Comparison of ENCODE assay signal across 19 cellular contexts in the genomic region with DNA sequence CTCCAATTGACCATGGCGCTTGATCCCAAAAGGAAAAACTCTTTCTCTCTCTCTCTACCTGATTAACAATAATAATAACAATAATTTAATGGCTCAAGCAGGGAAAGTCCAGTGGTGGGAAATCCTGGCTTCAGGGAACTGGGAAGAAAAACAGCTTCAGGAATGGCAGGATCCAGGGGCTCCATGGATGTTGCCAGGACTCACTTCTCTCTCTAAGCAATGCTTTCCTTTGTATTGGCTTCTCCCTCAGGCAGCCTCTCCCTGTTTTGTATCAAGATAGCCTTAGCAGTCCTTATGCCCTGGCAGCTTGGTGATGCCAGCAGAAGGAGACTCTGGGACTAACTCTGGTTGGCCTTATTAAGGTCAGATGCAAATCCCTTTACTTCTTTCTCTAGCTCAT. TPM values are rescaled to one million over a fixed set of nuclear protein-coding genes. Genes with fewer than 3 reads are reported as not detected.
DNase-seq lines count a peak whose midpoint lies in the region; ATAC-seq, FAIRE-seq and TF ChIP-seq lines count a peak whose summit lies in the region.
"Had no signal": no experiment of that assay in that cellular context is flagged by ENCODE, and none has a peak within 500 bp of the region (broad histone marks: within the 10 kb centered on the region; RNA-seq: fewer than 3 reads in every experiment).

No MANE protein-coding gene starts in this region.

- H3K4me3 Mint-ChIP-seq in osteocyte (ENCODE audit: unreplicated experiment) (no peak overlapping the region), HFFc6 (no peak overlapping the region)

- H3K4me3 ChIP-seq in HepG2 (replicated peaks in 1 of 3; ENCODE audit: insufficient read depth in 1 of 3, low read depth in 2 of 3, low read length in 3 of 3) (no peak overlapping the region), right lobe of liver (no peak overlapping the region), coronary artery (no peak overlapping the region)
- H3K4me3 ChIP-seq: Peyer's patch had no signal

- H3K36me3 Mint-ChIP-seq in osteocyte (ENCODE audit: unreplicated experiment) (no peaks in the 10 kb centered on the region), HFFc6 (ENCODE audit: low read depth) (peaks cover 12% of the 10 kb centered on the region)

- no peak for TF ChIP-seq POLR2A in HepG2 (IDR thresholded peaks at IDR 0.05; ENCODE audit: insufficient read depth in 1 of 2, low read depth in 2 of 2, low read length in 2 of 2)
- TF ChIP-seq POLR2A in right lobe of liver (IDR thresholded peaks at IDR 0.05): no peak

- TF ChIP-seq EP300 in HepG2 (IDR thresholded peaks at IDR 0.05; ENCODE audit: low read depth in 2 of 2, low read length in 2 of 2) (no peak), HepG2 (CRISPR knock-in tag; IDR thresholded peaks at IDR 0.05; ENCODE audit: borderline replicate concordance) (no peak)

- DNase-seq in HepG2 (ENCODE audit: low spot score) (no peak), right lobe of liver (no peak), coronary artery (ENCODE audit: low spot score) (no peak), osteocyte (ENCODE audit: extremely low spot score, unreplicated experiment) (no peak), HFFc6 (no peak), SIG-M5 (lab: John Stamatoyannopoulos, UW) (no peak)
- DNase-seq: Calu3, Kasumi-1, NCI-H1105 treated with DMSO at 0.1 percent for 48 hours, NCI-H187, NCI-H774, Peyer's patch, SHP77 had no signal

- H3K9ac ChIP-seq in HepG2 (ENCODE audit: insufficient read depth, low read depth, low read length): no peak overlapping the region

- POLR2A ChIA-PET in HepG2 (lab: Yijun Ruan, JAX): interaction anchor here (0.7 kb wide), 1 partner anchor 23 kb away, joined by 3 read pairs; no protein-coding TSS in a partner anchor

- CTCF ChIA-PET in HepG2 (lab: Yijun Ruan, JAX; ENCODE audit: low intra/inter-chr PET ratio, low total read pairs): no interaction called here

- intact Hi-C loops in HepG2 (cut with micrococcal nuclease; ENCODE audit: unreplicated experiment) (no loop called here), right lobe of liver (cut with DNase I) (no loop called here)

- WGBS in HepG2 (ENCODE audit: low lambda C conversion rate): 91% methylated on average over 1 of the region's 1 CpG
- WGBS in right lobe of liver (ENCODE audit: insufficient coverage, low coverage, low lambda C conversion rate, missing lambda C conversion rate): 100% methylated on average over 1 of the region's 1 CpG

- no peak overlapping the region for H3K4me2 ChIP-seq in HepG2 (ENCODE audit: low read depth, low read length)

- H3K4me1 Mint-ChIP-seq in osteocyte (ENCODE audit: unreplicated experiment) (peaks cover 83% of the 10 kb centered on the region), HFFc6 (ENCODE audit: low read depth) (peaks cover 54% of the 10 kb centered on the region)

- no peaks in the 10 kb centered on the region for H4K20me1 ChIP-seq in HepG2 (ENCODE audit: insufficient read depth, low read length)

- ATAC-seq in HepG2: no peak
- no peak for ATAC-seq in right lobe of liver
- no peak for ATAC-seq in HG02973 (IDR thresholded peaks at IDR 0.05; ENCODE audit: unreplicated experiment)
- ATAC-seq in GM18907 (IDR thresholded peaks at IDR 0.05; ENCODE audit: unreplicated experiment): no peak

- H3K4me1 ChIP-seq in HepG2 (ENCODE audit: insufficient read depth, low read length): peaks cover 56% of the 10 kb centered on the region
- peaks cover 0 to 30% (median 12%) of the 10 kb centered on the region in 4 donors for H3K4me1 ChIP-seq in right lobe of liver

- H3K27me3 Mint-ChIP-seq in osteocyte (ENCODE audit: unreplicated experiment) (no peaks in the 10 kb centered on the region), HFFc6 (ENCODE audit: insufficient read depth) (peaks cover 38% of the 10 kb centered on the region)

- TF ChIP-seq RAD21 in HepG2 (CRISPR knock-in tag; IDR thresholded peaks at IDR 0.05): no peak

- in situ Hi-C loops in HepG2 (cut with HindIII; ENCODE audit: extremely low pct_ligation_motif_present, low pct_unique_long_range_greater_than_20kb): no loop called here

- TF ChIP-seq CTCF in HepG2 (CRISPR knock-in tag; IDR thresholded peaks at IDR 0.05) (no peak), right lobe of liver (IDR thresholded peaks at IDR 0.05) (no peak), coronary artery (IDR thresholded peaks at IDR 0.05) (no peak), osteocyte (IDR thresholded peaks at IDR 0.05) (no peak), HFFc6 (IDR thresholded peaks at IDR 0.05) (no peak)

- no peaks in the 10 kb centered on the region for H3K79me2 ChIP-seq in HepG2 (ENCODE audit: insufficient read depth, low read length)

- FAIRE-seq in HepG2 (lab: Jason Lieb, UNC): no peak
- FAIRE-seq: A204.1, GM12891, H1 had no signal

- H2AFZ ChIP-seq in HepG2 (ENCODE audit: low read length): no peak overlapping the region

- BruUV-seq in HepG2 (replicated peaks; lab: Mats Ljungman, UMichigan): no TSS peak

- H3K36me3 ChIP-seq in HepG2 (replicated peaks in 1 of 2; ENCODE audit: control insufficient read depth in 1 of 2, insufficient read depth in 2 of 2, low read length in 2 of 2) (no peaks in the 10 kb centered on the region), right lobe of liver (no peaks in the 10 kb centered on the region)
- H3K36me3 ChIP-seq: Peyer's patch had no signal

- peak overlapping the region; percentile 96 for H3K27ac Mint-ChIP-seq in osteocyte (ENCODE audit: unreplicated experiment)
- H3K27ac Mint-ChIP-seq in HFFc6: no peak overlapping the region

- H3K27me3 ChIP-seq in HepG2 (ENCODE audit: control insufficient read depth in 1 of 2, insufficient read depth in 2 of 2, low read length in 2 of 2) (peaks cover 0 to 4% of the 10 kb centered on the region in 2 experiments; a peak in 2 of 5 replicates), right lobe of liver (no peaks in the 10 kb centered on the region)
- H3K27me3 ChIP-seq: Peyer's patch had no signal

- H3K9me3 ChIP-seq in HepG2 (ENCODE audit: low read length) (peaks cover 7% of the 10 kb centered on the region), right lobe of liver (no peaks in the 10 kb centered on the region)
- H3K9me3 ChIP-seq: Peyer's patch had no signal

- no peak overlapping the region for H3K27ac ChIP-seq in HepG2 (ENCODE audit: extremely low read length, insufficient read depth, low read length)
- peak overlapping the region in 1 of 3 donors; percentile 20 for H3K27ac ChIP-seq in right lobe of liver
- H3K27ac ChIP-seq in coronary artery: peak overlapping the region; percentile 81 to 95

- peaks cover 5% of the 10 kb centered on the region for H3K9me3 Mint-ChIP-seq in osteocyte (ENCODE audit: unreplicated experiment)
- H3K9me3 Mint-ChIP-seq in HFFc6: peaks cover 15% of the 10 kb centered on the region

TF ChIP-seq in HepG2, 621 proteins besides CTCF, POLR2A, EP300 and RAD21:
- peak; percentile 99 for TF ChIP-seq ZNF329 (CRISPR knock-in tag; IDR thresholded peaks at IDR 0.05; ENCODE audit: low read depth)
- TF ChIP-seq, protein P1, sequence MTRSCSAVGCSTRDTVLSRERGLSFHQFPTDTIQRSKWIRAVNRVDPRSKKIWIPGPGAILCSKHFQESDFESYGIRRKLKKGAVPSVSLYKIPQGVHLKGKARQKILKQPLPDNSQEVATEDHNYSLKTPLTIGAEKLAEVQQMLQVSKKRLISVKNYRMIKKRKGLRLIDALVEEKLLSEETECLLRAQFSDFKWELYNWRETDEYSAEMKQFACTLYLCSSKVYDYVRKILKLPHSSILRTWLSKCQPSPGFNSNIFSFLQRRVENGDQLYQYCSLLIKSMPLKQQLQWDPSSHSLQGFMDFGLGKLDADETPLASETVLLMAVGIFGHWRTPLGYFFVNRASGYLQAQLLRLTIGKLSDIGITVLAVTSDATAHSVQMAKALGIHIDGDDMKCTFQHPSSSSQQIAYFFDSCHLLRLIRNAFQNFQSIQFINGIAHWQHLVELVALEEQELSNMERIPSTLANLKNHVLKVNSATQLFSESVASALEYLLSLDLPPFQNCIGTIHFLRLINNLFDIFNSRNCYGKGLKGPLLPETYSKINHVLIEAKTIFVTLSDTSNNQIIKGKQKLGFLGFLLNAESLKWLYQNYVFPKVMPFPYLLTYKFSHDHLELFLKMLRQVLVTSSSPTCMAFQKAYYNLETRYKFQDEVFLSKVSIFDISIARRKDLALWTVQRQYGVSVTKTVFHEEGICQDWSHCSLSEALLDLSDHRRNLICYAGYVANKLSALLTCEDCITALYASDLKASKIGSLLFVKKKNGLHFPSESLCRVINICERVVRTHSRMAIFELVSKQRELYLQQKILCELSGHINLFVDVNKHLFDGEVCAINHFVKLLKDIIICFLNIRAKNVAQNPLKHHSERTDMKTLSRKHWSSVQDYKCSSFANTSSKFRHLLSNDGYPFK (CRISPR knock-in tag; IDR thresholded peaks at IDR 0.05; ENCODE audit: borderline replicate concordance): no peak

RNA-seq across cellular contexts. Expression of a gene that starts 13.5 kb away (rescaled TPM):
- total RNA-seq in HepG2 (2016; rRNA removed; fragmentation: Illumina TruSeq; extraction: Trizol) (not detected in 2 replicates), right lobe of liver (10 to 100 TPM in 5 of 6 experiments, 1 to 10 TPM in 1; 9.0 to 30.5 (median 13.7) TPM), osteocyte (67.6 and 72.1 TPM in 2 replicates)
- not detected in 2 replicates for total RNA-seq in HepG2 (2016; cell fraction: cytosol; rRNA removed; fragmentation: Illumina TruSeq; extraction: Trizol; ENCODE audit: low read depth)
- total RNA-seq in HepG2 (2016; cell fraction: insoluble cytoplasmic fraction; rRNA removed; fragmentation: Illumina TruSeq; extraction: Trizol): not detected in 2 replicates
- not detected in 2 replicates for total RNA-seq in HepG2 (2016; cell fraction: membrane; rRNA removed; fragmentation: Illumina TruSeq; extraction: Trizol)
- total RNA-seq in HepG2 (2016; cell fraction: nucleus; rRNA removed; fragmentation: Illumina TruSeq; extraction: Trizol): not detected in 2 replicates
- not detected in 2 replicates for polyA plus RNA-seq in HepG2 (2011; rRNA removed)
- not detected in 2 replicates for polyA plus RNA-seq in HepG2 (2011; cell fraction: cytosol; rRNA removed)
- not detected in 2 replicates for polyA plus RNA-seq in HepG2 (2011; cell fraction: nucleus; rRNA removed)
- polyA plus RNA-seq in HepG2 (2012): not detected in 2 replicates
- not detected in 2 replicates for polyA plus RNA-seq in HepG2 (2016; cell fraction: cytosol; fragmentation: Illumina TruSeq; extraction: Trizol; ENCODE audit: low read depth)
- not detected in 2 replicates for polyA plus RNA-seq in HepG2 (2016; cell fraction: insoluble cytoplasmic fraction; fragmentation: Illumina TruSeq; extraction: Trizol; ENCODE audit: low read depth)
- not detected in 2 replicates for polyA plus RNA-seq in HepG2 (2016; cell fraction: membrane; fragmentation: Illumina TruSeq; extraction: Trizol; ENCODE audit: low read depth)
- not detected in 2 replicates for polyA plus RNA-seq in HepG2 (2016; cell fraction: nucleus; fragmentation: Illumina TruSeq; extraction: Trizol; ENCODE audit: insufficient read depth, low read depth)
- not detected in 2 replicates for polyA minus RNA-seq in HepG2 (2011; rRNA and poly(A)+ RNA removed; ENCODE audit: low replicate concordance)
- polyA minus RNA-seq in HepG2 (2011; cell fraction: cytosol; rRNA and poly(A)+ RNA removed): not detected in 2 replicates
- not detected in 2 replicates for polyA minus RNA-seq in HepG2 (2011; cell fraction: nucleus; rRNA and poly(A)+ RNA removed)
- under 1 TPM in 1 of 6 experiments, not detected in 5; 0.05 TPM for total RNA-seq in HFFc6 (2021; fragmentation: NEBNext Ultra II Directional; extraction: Animal tissue kit (Norgen Biotek cat#: 25700))
- total RNA-seq: NCI-H460 had no signal

Comparison
In these comparisons a context has a peak if more than half of its experiments do, and no peak if none do; other contexts are left out.
1. RNA of a gene that starts 13.5 kb away (total RNA-seq): 67.6 to 72.1 TPM in osteocyte and 9.0 to 30.5 TPM in right lobe of liver; 0.05 TPM in HFFc6 and not detected in HepG2; every median in the first group is over 4 times any median in the second.